ENCODE assay signal across 1 cellular context in the genomic region with DNA sequence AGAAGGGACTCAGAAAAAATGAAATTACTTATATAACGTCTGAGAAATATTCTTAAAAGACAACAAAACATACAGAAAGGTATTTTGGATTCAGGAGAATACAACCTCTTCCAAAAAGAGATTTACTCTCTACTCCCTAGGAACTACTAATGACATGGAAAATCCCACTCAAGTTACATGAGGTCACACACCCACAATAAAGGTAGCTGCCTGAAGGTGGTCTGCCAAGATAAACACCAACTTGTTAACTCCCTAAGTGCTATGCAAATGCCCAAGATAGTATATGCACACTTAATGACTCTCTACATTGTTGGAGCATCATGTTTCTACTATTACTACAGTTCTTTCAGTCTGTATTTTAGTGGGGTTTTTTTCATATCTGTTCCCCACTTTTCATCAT.
A peak's percentile ranks its signal among the peaks of the same experiment; 100 is the strongest.
TF ChIP-seq lines count a peak whose summit lies in the region.

No MANE protein-coding gene starts in this region.

TF ChIP-seq in HEK293, 187 proteins besides CTCF, POLR2A, EP300 and RAD21 (continued from another document):
- no peak; the same call in 1 of the 2 replicates for TF ChIP-seq ZNF549 (tag by site-specific recombination; IDR thresholded peaks at IDR 0.05)
- TF ChIP-seq ATF2 (tag by site-specific recombination; IDR thresholded peaks at IDR 0.05; ENCODE audit: low read depth): peak; percentile 61; the same call in 1 of the 2 replicates
- TF ChIP-seq IKZF3 (tag by site-specific recombination; IDR thresholded peaks at IDR 0.05): peak; percentile 84
- TF ChIP-seq ZNF148 (tag by site-specific recombination; IDR thresholded peaks at IDR 0.05; ENCODE audit: borderline replicate concordance): no peak
- TF ChIP-seq ZNF626 (tag by site-specific recombination; IDR thresholded peaks at IDR 0.05): no peak
- TF ChIP-seq ZNF776 (tag by site-specific recombination; IDR thresholded peaks at IDR 0.05; ENCODE audit: borderline replicate concordance): no peak
- TF ChIP-seq KLF1 (tag by site-specific recombination; IDR thresholded peaks at IDR 0.05): peak; percentile 81
- TF ChIP-seq, protein P1, sequence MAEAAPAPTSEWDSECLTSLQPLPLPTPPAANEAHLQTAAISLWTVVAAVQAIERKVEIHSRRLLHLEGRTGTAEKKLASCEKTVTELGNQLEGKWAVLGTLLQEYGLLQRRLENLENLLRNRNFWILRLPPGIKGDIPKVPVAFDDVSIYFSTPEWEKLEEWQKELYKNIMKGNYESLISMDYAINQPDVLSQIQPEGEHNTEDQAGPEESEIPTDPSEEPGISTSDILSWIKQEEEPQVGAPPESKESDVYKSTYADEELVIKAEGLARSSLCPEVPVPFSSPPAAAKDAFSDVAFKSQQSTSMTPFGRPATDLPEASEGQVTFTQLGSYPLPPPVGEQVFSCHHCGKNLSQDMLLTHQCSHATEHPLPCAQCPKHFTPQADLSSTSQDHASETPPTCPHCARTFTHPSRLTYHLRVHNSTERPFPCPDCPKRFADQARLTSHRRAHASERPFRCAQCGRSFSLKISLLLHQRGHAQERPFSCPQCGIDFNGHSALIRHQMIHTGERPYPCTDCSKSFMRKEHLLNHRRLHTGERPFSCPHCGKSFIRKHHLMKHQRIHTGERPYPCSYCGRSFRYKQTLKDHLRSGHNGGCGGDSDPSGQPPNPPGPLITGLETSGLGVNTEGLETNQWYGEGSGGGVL (tag by site-specific recombination; IDR thresholded peaks at IDR 0.05): peak; percentile 28; the same call in 1 of the 2 replicates
- no peak for TF ChIP-seq YY2 (tag by site-specific recombination; IDR thresholded peaks at IDR 0.05)
- TF ChIP-seq ZNF621 (tag by site-specific recombination; IDR thresholded peaks at IDR 0.05): no peak
- peak; percentile 60; the same call in 1 of the 2 replicates for TF ChIP-seq ZNF2 (tag by site-specific recombination; IDR thresholded peaks at IDR 0.05)
- peak; percentile 63; the same call in 1 of the 2 replicates for TF ChIP-seq ZXDB (tag by site-specific recombination; IDR thresholded peaks at IDR 0.05)
- TF ChIP-seq ZNF174 (tag by site-specific recombination; IDR thresholded peaks at IDR 0.05): no peak
- TF ChIP-seq SP2 (tag by site-specific recombination; IDR thresholded peaks at IDR 0.05): no peak
- TF ChIP-seq ZNF560 (tag by site-specific recombination; IDR thresholded peaks at IDR 0.05; ENCODE audit: borderline replicate concordance): no peak
- no peak for TF ChIP-seq ZNF211 (tag by site-specific recombination; IDR thresholded peaks at IDR 0.05; ENCODE audit: low read depth)
- peak; percentile 39; the same call in 1 of the 2 replicates for TF ChIP-seq KLF16 (tag by site-specific recombination; IDR thresholded peaks at IDR 0.05)
- no peak for TF ChIP-seq ZNF280D (tag by site-specific recombination; IDR thresholded peaks at IDR 0.05)
- TF ChIP-seq ZNF274 (IDR thresholded peaks at IDR 0.05; ENCODE audit: low read length): no peak
- no peak for TF ChIP-seq ZNF274 (tag by site-specific recombination; IDR thresholded peaks at IDR 0.05; ENCODE audit: borderline replicate concordance)
- no peak for TF ChIP-seq ZNF121 (tag by site-specific recombination; IDR thresholded peaks at IDR 0.05)
- TF ChIP-seq ZNF692 (tag by site-specific recombination; IDR thresholded peaks at IDR 0.05): no peak
- no peak for TF ChIP-seq ZBTB11 (tag by site-specific recombination; conservative IDR thresholded peaks at IDR 0.05; ENCODE audit: low read depth)
- no peak for TF ChIP-seq ZNF146 (tag by site-specific recombination; IDR thresholded peaks at IDR 0.05)
- no peak for TF ChIP-seq ZNF423 (tag by site-specific recombination; IDR thresholded peaks at IDR 0.05)
- no peak for TF ChIP-seq ZIC2 (tag by site-specific recombination; IDR thresholded peaks at IDR 0.05)
- no peak for TF ChIP-seq ZFP69B (tag by site-specific recombination; IDR thresholded peaks at IDR 0.05)
- TF ChIP-seq ZNF660 (tag by site-specific recombination; IDR thresholded peaks at IDR 0.05): no peak
- no peak for TF ChIP-seq ELK4 (IDR thresholded peaks at IDR 0.05; ENCODE audit: borderline replicate concordance, low read depth, low read length)
- TF ChIP-seq ZNF548 (tag by site-specific recombination; IDR thresholded peaks at IDR 0.05): no peak
